28 cellular contexts compared by ENCODE assay signal in the genomic region with DNA sequence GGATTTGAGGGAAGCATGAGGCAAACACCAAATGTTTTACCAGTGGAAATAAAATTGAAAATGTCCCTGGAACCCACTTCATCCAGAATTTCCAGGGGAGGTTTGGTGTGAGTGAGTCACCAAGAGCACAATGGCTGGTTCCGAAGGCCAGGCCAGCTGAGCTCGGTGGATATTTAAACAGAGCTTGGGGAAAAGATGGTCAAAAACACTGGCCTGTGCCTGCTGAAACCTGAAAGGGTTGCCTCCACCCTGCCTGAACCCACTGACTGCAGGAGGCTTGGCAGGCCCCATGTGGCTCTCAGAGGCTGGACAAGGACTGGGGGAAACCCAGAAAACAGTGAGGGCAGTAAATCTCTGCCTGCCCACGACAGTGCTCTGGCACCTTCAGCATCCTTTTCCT.
"Had no signal": no experiment of that assay in that cellular context is flagged by ENCODE, and none has a peak within 500 bp of the region (broad histone marks: within the 10 kb centered on the region; RNA-seq: fewer than 3 reads in every experiment).

No MANE protein-coding gene starts in this region.

- H3K9me3 ChIP-seq: left ventricle myocardium inferior, psoas muscle had no signal

- DNase-seq: activated CD4-positive, alpha-beta memory T cell treated with anti-CD3 and anti-CD28 coated beads, Interleukin-2, amount 10 ng/mL, durations not matched to agents 7 days and 5 days; activated CD4-positive, alpha-beta T cell treated with anti-CD3 and anti-CD28 coated beads for 1 hour; activated CD4-positive, alpha-beta T cell treated with anti-CD3 and anti-CD28 coated beads, Interleukin-2, amount 10 ng/mL, durations not matched to agents 7 days and 5 days; activated CD8-positive, alpha-beta memory T cell treated with anti-CD3 and anti-CD28 coated beads, Interleukin-2, amount 50 U/mL, for 48 hours; activated gamma-delta T cell; activated naive CD4-positive, alpha-beta T cell treated with anti-CD3 and anti-CD28 coated beads, Interleukin-2, amount 50 U/mL, for 16 hours; activated T-cell treated with anti-CD3 and anti-CD28 coated beads, Interleukin-2, amount 50 U/mL, for 24 hours; amygdala; dorsolateral prefrontal cortex; effector memory CD8-positive, alpha-beta T cell; erythroblast; foreskin melanocyte; left ventricle myocardium inferior; mesendoderm; natural killer cell; occipital lobe; psoas muscle; stimulated activated CD4-positive, alpha-beta T cell treated with anti-CD3 and anti-CD28 coated beads, Interleukin-12 subunit alpha, Interleukin-12 subunit beta, amount 100 ng/mL, for 4 hours; stimulated activated CD4-positive, alpha-beta T cell treated with anti-CD3 and anti-CD28 coated beads, Interleukin-4, amount 100 ng/mL, for 24 hours; T-helper 2 cell had no signal

- H3K4me1 ChIP-seq: neural progenitor cell, parathyroid adenoma had no signal

- ATAC-seq: effector memory CD8-positive, alpha-beta T cell; natural killer cell; psoas muscle; sciatic nerve; stimulated activated effector memory CD8-positive, alpha-beta T cell treated with anti-CD3 and anti-CD28 coated beads, Interleukin-12 subunit alpha, Interleukin-12 subunit beta, amount 100 ng/mL, for 72 hours; WTC11 had no signal

- H3K36me3 ChIP-seq: left ventricle myocardium inferior, neural progenitor cell had no signal

- H3K27me3 ChIP-seq: dorsolateral prefrontal cortex, neural progenitor cell had no signal

- H3K79me2 ChIP-seq: parathyroid adenoma had no signal

- H2AFZ ChIP-seq: parathyroid adenoma had no signal

- FAIRE-seq: islet of Langerhans had no signal

- H3K4me3 ChIP-seq: dorsolateral prefrontal cortex, left ventricle myocardium inferior, lung, neural progenitor cell, psoas muscle, skin epidermis had no signal

- H3K27ac ChIP-seq: dorsolateral prefrontal cortex, left ventricle myocardium inferior, neural progenitor cell, parathyroid adenoma, psoas muscle had no signal

- H3K4me2 ChIP-seq: neural progenitor cell had no signal

- H3K9ac ChIP-seq: neural progenitor cell, parathyroid adenoma had no signal
